In genomic region chr15:79570004-79570403, GRCh38 we compare ENCODE assay signal across 9 cellular contexts.
"Had no signal": no experiment of that assay in that cellular context is flagged by ENCODE, and none has a peak within 500 bp of the region (broad histone marks: within the 10 kb centered on the region; RNA-seq: fewer than 3 reads in every experiment).

No MANE protein-coding gene starts in this region.

- DNase-seq: GM23248, GOT3, H7, HFFc6, IMR-90, KG1 had no signal

- H3K4me3 ChIP-seq: GM23248, HAP-1, K562 had no signal

- ATAC-seq: HCT116, K562 had no signal

- H3K4me3 Mint-ChIP-seq: HFFc6 had no signal

- H3K4me1 ChIP-seq: HAP-1 had no signal

- H3K27ac Mint-ChIP-seq: HFFc6 had no signal

- H3K9me3 Mint-ChIP-seq: HFFc6 had no signal

- H3K36me3 ChIP-seq: HAP-1 had no signal

- H3K9me3 ChIP-seq: HAP-1 had no signal
